ENCODE assay signal across 9 cellular contexts in genomic region chr15:69443032-69443611, GRCh38. TPM values are rescaled to one million over a fixed set of nuclear protein-coding genes. Genes with fewer than 3 reads are reported as not detected.
DNase-seq lines count a peak whose midpoint lies in the region; ATAC-seq, FAIRE-seq and TF ChIP-seq lines count a peak whose summit lies in the region.
"Had no signal": no experiment of that assay in that cellular context is flagged by ENCODE, and none has a peak within 500 bp of the region (broad histone marks: within the 10 kb centered on the region; RNA-seq: fewer than 3 reads in every experiment).

No MANE protein-coding gene starts in this region.

- H3K79me2 ChIP-seq in OCI-LY7 (ENCODE audit: insufficient read depth, low read depth, low read length), result no peaks in the 10 kb centered on the region

- POLR2A ChIA-PET in OCI-LY7 (lab: Charles Lee), result interaction anchor here (1.9 kb wide), 1 partner anchor 9 kb away, joined by 9 read pairs; the partner anchor contains the start of gene RPLP1

- no TSS peak for BruUV-seq in OCI-LY7 (replicated peaks; lab: Mats Ljungman, UMichigan)

- H4K20me1 ChIP-seq in OCI-LY7 (ENCODE audit: insufficient read depth, low read length), result no peaks in the 10 kb centered on the region

- H3K4me1 Mint-ChIP-seq in memory B cell, result peaks cover 5% of the 10 kb centered on the region

- no peak overlapping the region for H2AFZ ChIP-seq in OCI-LY7 (ENCODE audit: low read length)

- H3K36me3 Mint-ChIP-seq in memory B cell, result no peaks in the 10 kb centered on the region
- H3K36me3 Mint-ChIP-seq: T-cell had no signal

- peak overlapping the region; percentile 43 for H3K4me3 Mint-ChIP-seq in memory B cell

- no peaks in the 10 kb centered on the region for H3K27me3 Mint-ChIP-seq in memory B cell
- H3K27me3 Mint-ChIP-seq: T-cell had no signal

- CTCF ChIA-PET in OCI-LY7 (lab: Charles Lee; ENCODE audit: unreplicated experiment), result no interaction called here

- H3K9me2 ChIP-seq in OCI-LY7 (ENCODE audit: insufficient read depth, low read length), result no peaks in the 10 kb centered on the region

- TF ChIP-seq CTCF in OCI-LY7 (conservative IDR thresholded peaks at IDR 0.05; ENCODE audit: low read length), result no peak

- no peak overlapping the region for H3K4me3 ChIP-seq in OCI-LY7 (ENCODE audit: low read depth, low read length, poor library complexity, severe bottlenecking)

- H3K9me3 Mint-ChIP-seq in memory B cell, result no peaks in the 10 kb centered on the region
- H3K9me3 Mint-ChIP-seq: T-cell had no signal

- no peak overlapping the region; the same call in 1 of the 2 replicates for H3K4me2 ChIP-seq in OCI-LY7 (ENCODE audit: low read length)

- no peak overlapping the region for H3K27ac ChIP-seq in OCI-LY7 (ENCODE audit: low read depth, low read length, poor library complexity, severe bottlenecking)

- peak; percentile 60 for ATAC-seq in GM21528 (IDR thresholded peaks at IDR 0.05; ENCODE audit: low FRiP score, unreplicated experiment)
- peak; percentile 96 for ATAC-seq in memory B cell (ENCODE audit: low read depth)

- DNase-seq in GM18507 (ENCODE audit: extremely low spot score, insufficient read length, low read depth), result no peak
- peak; percentile 19 for DNase-seq in OCI-LY7 (ENCODE audit: low spot score)
- peak in 1 of 2 donors; percentile 18 for DNase-seq in memory B cell (ENCODE audit: low spot score in 2 of 2)
- DNase-seq in NCI-H69 (lab: John Stamatoyannopoulos, UW), result no peak
- DNase-seq in stimulated activated naive CD4-positive, alpha-beta T cell (lab: John Stamatoyannopoulos, UW), result no peak
- DNase-seq in midbrain (lab: John Stamatoyannopoulos, UW), result no peak
- DNase-seq: NCI-H1930, T-cell had no signal

- intact Hi-C loops in OCI-LY7 (cut with micrococcal nuclease; ENCODE audit: unreplicated experiment), result no loop called here

- H3K9me3 ChIP-seq in OCI-LY7 (ENCODE audit: low read length), result no peaks in the 10 kb centered on the region

- H3K36me3 ChIP-seq in OCI-LY7 (ENCODE audit: insufficient read depth, low read length), result peaks cover 97% of the 10 kb centered on the region

- peaks cover 6% of the 10 kb centered on the region for H3K4me1 ChIP-seq in OCI-LY7 (ENCODE audit: insufficient read depth, low read length, poor library complexity, severe bottlenecking)

- peak; percentile 85 for FAIRE-seq in GM18507 (lab: Jason Lieb, UNC)

- H3K27ac Mint-ChIP-seq in memory B cell, result peak overlapping the region; percentile 86

RNA-seq across cellular contexts. Expression of gene RPLP1, which starts 9.5 kb away (rescaled TPM):
- total RNA-seq in OCI-LY7 (2014; rRNA removed; shearing (Covaris generic)), result 469 and 889 TPM in 2 replicates
- 2,251 and 2,407 TPM in 2 replicates for total RNA-seq in OCI-LY7 (2022)

RNA-seq across cellular contexts. Expression of gene KIF23, which starts 29.0 kb away (rescaled TPM):
- total RNA-seq in OCI-LY7 (2014; rRNA removed; shearing (Covaris generic)), result 54.0 and 66.1 TPM in 2 replicates
- 61.6 and 76.5 TPM in 2 replicates for total RNA-seq in OCI-LY7 (2022)
